1 cellular context compared by ENCODE assay signal in genomic region chr12:68835333-68835908, GRCh38.
TF ChIP-seq lines count a peak whose summit lies in the region.

No MANE protein-coding gene starts in this region.

TF ChIP-seq in A549, 52 proteins besides CTCF, POLR2A, EP300 and RAD21:
- TF ChIP-seq FOSB (CRISPR knock-in tag; IDR thresholded peaks at IDR 0.05) (0 out of 2 replicates have a peak, but pooled peaks have one; percentile 32), GATA3 (IDR thresholded peaks at IDR 0.05; ENCODE audit: borderline replicate concordance) (no peak), USF2 (IDR thresholded peaks at IDR 0.05) (no peak), REST (IDR thresholded peaks at IDR 0.05) (no peak), HDAC2 (IDR thresholded peaks at IDR 0.05) (no peak)
